In genomic region chr2:44448860-44449527, GRCh38 we compare ENCODE assay signal across 2 cellular contexts.
TF ChIP-seq lines count a peak whose summit lies in the region.

No MANE protein-coding gene starts in this region.

TF ChIP-seq in GM12878, 131 proteins besides CTCF, POLR2A, EP300 and RAD21 (continued from another document):
- TF ChIP-seq WRNIP1 (IDR thresholded peaks at IDR 0.05; ENCODE audit: borderline replicate concordance, low read depth, low read length): no peak
- TF ChIP-seq HDAC6 (IDR thresholded peaks at IDR 0.05; ENCODE audit: unreplicated experiment): no peak
- no peak for TF ChIP-seq NFIC (IDR thresholded peaks at IDR 0.05; ENCODE audit: low read depth, low read length)
- no peak for TF ChIP-seq HDGF (IDR thresholded peaks at IDR 0.05)
- TF ChIP-seq, protein P1, sequence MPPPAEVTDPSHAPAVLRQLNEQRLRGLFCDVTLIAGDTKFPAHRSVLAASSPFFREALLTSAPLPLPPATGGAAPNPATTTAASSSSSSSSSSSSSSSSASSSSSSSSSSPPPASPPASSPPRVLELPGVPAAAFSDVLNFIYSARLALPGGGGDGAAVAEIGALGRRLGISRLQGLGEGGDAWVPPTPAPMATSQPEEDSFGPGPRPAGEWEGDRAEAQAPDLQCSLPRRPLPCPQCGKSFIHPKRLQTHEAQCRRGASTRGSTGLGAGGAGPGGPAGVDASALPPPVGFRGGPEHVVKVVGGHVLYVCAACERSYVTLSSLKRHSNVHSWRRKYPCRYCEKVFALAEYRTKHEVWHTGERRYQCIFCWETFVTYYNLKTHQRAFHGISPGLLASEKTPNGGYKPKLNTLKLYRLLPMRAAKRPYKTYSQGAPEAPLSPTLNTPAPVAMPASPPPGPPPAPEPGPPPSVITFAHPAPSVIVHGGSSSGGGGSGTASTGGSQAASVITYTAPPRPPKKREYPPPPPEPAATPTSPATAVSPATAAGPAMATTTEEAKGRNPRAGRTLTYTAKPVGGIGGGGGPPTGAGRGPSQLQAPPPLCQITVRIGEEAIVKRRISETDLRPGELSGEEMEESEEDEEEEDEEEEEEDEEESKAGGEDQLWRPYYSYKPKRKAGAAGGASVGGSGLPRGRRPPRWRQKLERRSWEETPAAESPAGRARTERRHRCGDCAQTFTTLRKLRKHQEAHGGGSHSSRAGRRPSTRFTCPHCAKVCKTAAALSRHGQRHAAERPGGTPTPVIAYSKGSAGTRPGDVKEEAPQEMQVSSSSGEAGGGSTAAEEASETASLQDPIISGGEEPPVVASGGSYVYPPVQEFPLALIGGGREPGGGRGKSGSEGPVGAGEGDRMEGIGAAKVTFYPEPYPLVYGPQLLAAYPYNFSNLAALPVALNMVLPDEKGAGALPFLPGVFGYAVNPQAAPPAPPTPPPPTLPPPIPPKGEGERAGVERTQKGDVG (CRISPR knock-in tag; IDR thresholded peaks at IDR 0.05): no peak
- no peak for TF ChIP-seq POLR2AphosphoS5 (IDR thresholded peaks at IDR 0.05; ENCODE audit: low read length)
- TF ChIP-seq PAX5 (IDR thresholded peaks at IDR 0.05; ENCODE audit: borderline replicate concordance, low read depth, low read length): no peak
- TF ChIP-seq BHLHE40 (IDR thresholded peaks at IDR 0.05; ENCODE audit: borderline replicate concordance in 1 of 2, low read depth in 2 of 2, low read length in 1 of 2): no peak
- TF ChIP-seq SMAD5 (IDR thresholded peaks at IDR 0.05; ENCODE audit: low read depth): no peak
- TF ChIP-seq SMAD1 (IDR thresholded peaks at IDR 0.05; ENCODE audit: low read depth, partially characterized antibody): no peak

TF ChIP-seq in HepG2, 621 proteins besides CTCF, POLR2A, EP300 and RAD21:
- TF ChIP-seq, protein P2, sequence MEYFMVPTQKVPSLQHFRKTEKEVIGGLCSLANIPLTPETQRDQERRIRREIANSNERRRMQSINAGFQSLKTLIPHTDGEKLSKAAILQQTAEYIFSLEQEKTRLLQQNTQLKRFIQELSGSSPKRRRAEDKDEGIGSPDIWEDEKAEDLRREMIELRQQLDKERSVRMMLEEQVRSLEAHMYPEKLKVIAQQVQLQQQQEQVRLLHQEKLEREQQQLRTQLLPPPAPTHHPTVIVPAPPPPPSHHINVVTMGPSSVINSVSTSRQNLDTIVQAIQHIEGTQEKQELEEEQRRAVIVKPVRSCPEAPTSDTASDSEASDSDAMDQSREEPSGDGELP (IDR thresholded peaks at IDR 0.05; ENCODE audit: borderline replicate concordance, low read depth): peak; percentile 39; the same call in 1 of the 2 replicates
- TF ChIP-seq ZNF775 (CRISPR knock-in tag; IDR thresholded peaks at IDR 0.05; ENCODE audit: borderline replicate concordance) (no peak), FOXA3 (CRISPR knock-in tag; IDR thresholded peaks at IDR 0.05) (0 out of 2 replicates have a peak, but pooled peaks have one; percentile 9)
TF ChIP-seq in HepG2: peak in this region for 2.
